Comparison of ENCODE assay signal across 6 cellular contexts in the genomic region with DNA sequence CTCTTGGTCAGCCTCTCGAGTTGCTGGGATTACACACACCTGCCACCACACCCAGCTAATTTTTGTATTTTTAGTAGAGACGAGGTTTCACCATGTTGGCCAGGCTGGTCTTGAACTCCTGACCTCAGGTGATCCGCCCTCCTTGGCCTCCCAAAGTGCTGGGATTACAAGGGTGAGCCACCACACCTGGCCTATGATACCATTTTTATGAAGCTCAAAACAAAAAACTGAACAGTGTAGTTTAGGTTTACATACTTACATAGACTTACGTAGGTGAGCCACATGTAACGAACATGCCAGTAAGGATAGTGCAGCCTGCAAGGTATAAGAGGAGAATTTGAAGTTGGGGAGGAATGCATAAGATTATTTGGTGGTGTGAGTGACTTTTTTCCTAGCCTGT. TPM values are rescaled to one million over a fixed set of nuclear protein-coding genes. Genes with fewer than 3 reads are reported as not detected.
"Had no signal": no experiment of that assay in that cellular context is flagged by ENCODE, and none has a peak within 500 bp of the region (broad histone marks: within the 10 kb centered on the region; RNA-seq: fewer than 3 reads in every experiment).

No MANE protein-coding gene starts in this region.

RNA-seq across cellular contexts. Expression of gene TBX4, which starts 57.2 kb away (rescaled TPM):
- total RNA-seq: temporal lobe, thoracic aorta, tibial nerve, ureter, uterus, vagina had no signal
